ENCODE assay signal across 8 cellular contexts in the genomic region with DNA sequence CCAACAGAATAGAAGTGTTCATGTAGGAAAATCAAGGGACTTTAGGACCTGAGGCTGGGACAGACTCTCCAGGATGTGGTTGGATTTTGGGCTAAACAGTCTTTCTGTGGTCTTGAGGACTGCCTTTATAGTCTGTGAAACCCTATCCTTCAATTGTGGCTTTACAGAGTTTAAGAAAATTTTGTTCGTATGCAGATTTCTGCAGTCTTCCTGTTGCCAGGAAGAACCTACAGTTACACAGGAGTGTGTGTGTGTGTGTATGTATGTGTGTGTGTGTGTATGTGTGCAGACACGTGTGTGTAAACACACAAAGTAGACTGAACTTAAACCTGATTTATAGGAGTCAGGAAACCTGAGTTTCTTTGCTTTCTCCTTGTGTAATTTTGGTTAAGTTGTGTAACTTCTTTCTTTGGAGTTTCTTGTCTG.
DNase-seq lines count a peak whose midpoint lies in the region; ATAC-seq and TF ChIP-seq lines count a peak whose summit lies in the region.
"Had no signal": no experiment of that assay in that cellular context is flagged by ENCODE, and none has a peak within 500 bp of the region (broad histone marks: within the 10 kb centered on the region; RNA-seq: fewer than 3 reads in every experiment).

No MANE protein-coding gene starts in this region.

- peaks cover 88% of the 10 kb centered on the region for H3K4me1 Mint-ChIP-seq in activated naive CD8-positive, alpha-beta T cell (ENCODE audit: low read depth)
- H3K4me1 Mint-ChIP-seq in nephron progenitor cell: peaks cover 23% of the 10 kb centered on the region
- H3K4me1 Mint-ChIP-seq in stimulated activated memory B cell treated with anti-CD40 and anti-IgM and Interleukin-4, amounts not matched to agents 10 μg/mL and 1 μg/mL and 100 μg/mL, for 72 hours: peaks cover 76% of the 10 kb centered on the region

- TF ChIP-seq CTCF in nephron progenitor cell (IDR thresholded peaks at IDR 0.05): no peak

- DNase-seq in nephron progenitor cell (no peak), midbrain (lab: John Stamatoyannopoulos, UW) (no peak)
- DNase-seq: activated CD4-positive, alpha-beta T cell treated with anti-CD3 and anti-CD28 coated beads, Interleukin-2, amount 50 U/mL, for 1 hour had no signal

- H3K27ac Mint-ChIP-seq in activated naive CD8-positive, alpha-beta T cell: peak overlapping the region; percentile 90
- peak overlapping the region; percentile 69 for H3K27ac Mint-ChIP-seq in nephron progenitor cell
- no peak overlapping the region for H3K27ac Mint-ChIP-seq in stimulated activated memory B cell treated with anti-CD40 and anti-IgM and Interleukin-4, amounts not matched to agents 10 μg/mL and 1 μg/mL and 100 μg/mL, for 72 hours

- peak overlapping the region; percentile 21 for H3K4me3 Mint-ChIP-seq in activated naive CD8-positive, alpha-beta T cell
- H3K4me3 Mint-ChIP-seq in nephron progenitor cell: no peak overlapping the region
- no peak overlapping the region for H3K4me3 Mint-ChIP-seq in stimulated activated memory B cell treated with anti-CD40 and anti-IgM and Interleukin-4, amounts not matched to agents 10 μg/mL and 1 μg/mL and 100 μg/mL, for 72 hours

- H3K9me3 Mint-ChIP-seq in activated naive CD8-positive, alpha-beta T cell (ENCODE audit: low read depth): no peaks in the 10 kb centered on the region
- no peaks in the 10 kb centered on the region for H3K9me3 Mint-ChIP-seq in nephron progenitor cell
- no peaks in the 10 kb centered on the region for H3K9me3 Mint-ChIP-seq in stimulated activated memory B cell treated with anti-CD40 and anti-IgM and Interleukin-4, amounts not matched to agents 10 μg/mL and 1 μg/mL and 100 μg/mL, for 72 hours

- H3K36me3 Mint-ChIP-seq in activated naive CD8-positive, alpha-beta T cell: no peaks in the 10 kb centered on the region
- H3K36me3 Mint-ChIP-seq in nephron progenitor cell (ENCODE audit: low read depth): no peaks in the 10 kb centered on the region
- H3K36me3 Mint-ChIP-seq in stimulated activated memory B cell treated with anti-CD40 and anti-IgM and Interleukin-4, amounts not matched to agents 10 μg/mL and 1 μg/mL and 100 μg/mL, for 72 hours: no peaks in the 10 kb centered on the region

- no peaks in the 10 kb centered on the region for H3K27me3 Mint-ChIP-seq in activated naive CD8-positive, alpha-beta T cell
- H3K27me3 Mint-ChIP-seq in nephron progenitor cell (ENCODE audit: low read depth, poor library complexity): no peaks in the 10 kb centered on the region
- no peaks in the 10 kb centered on the region for H3K27me3 Mint-ChIP-seq in stimulated activated memory B cell treated with anti-CD40 and anti-IgM and Interleukin-4, amounts not matched to agents 10 μg/mL and 1 μg/mL and 100 μg/mL, for 72 hours

- ATAC-seq in GM18907 (IDR thresholded peaks at IDR 0.05; ENCODE audit: unreplicated experiment) (peak; percentile 48), HG03432 (IDR thresholded peaks at IDR 0.05; ENCODE audit: unreplicated experiment) (peak; percentile 62), HG02885 (IDR thresholded peaks at IDR 0.05; ENCODE audit: poor library complexity, unreplicated experiment) (no peak)
- no peak for ATAC-seq in stimulated activated memory B cell treated with anti-CD40 and anti-IgM and Interleukin-4, amounts not matched to agents 10 μg/mL and 1 μg/mL and 100 μg/mL, for 72 hours

Comparison
In these comparisons a context has a peak if more than half of its experiments do, and no peak if none do; other contexts are left out.
1. ATAC-seq: peak in GM18907 (single experiment) and HG03432 (single experiment); none in HG02885 (single experiment) and stimulated activated memory B cell treated with anti-CD40 and anti-IgM and Interleukin-4, amounts not matched to agents 10 μg/mL and 1 μg/mL and 100 μg/mL, for 72 hours (single experiment).